8 cellular contexts compared by ENCODE assay signal in genomic region chr9:21802418-21803000, GRCh38.
DNase-seq lines count a peak whose midpoint lies in the region; ATAC-seq lines count a peak whose summit lies in the region.

Gene MTAP (plus strand): TSS chr9:21802636. CDS start chr9:21802749, 113 bp downstream.

- peak; percentile 84 for ATAC-seq in GM19372 (IDR thresholded peaks at IDR 0.05; ENCODE audit: low read depth, unreplicated experiment)
- peak; percentile 69 for ATAC-seq in HG03558 (IDR thresholded peaks at IDR 0.05; ENCODE audit: extremely low read depth, unreplicated experiment)

- DNase-seq in C1 segment of cervical spinal cord (lab: John Stamatoyannopoulos, UW), result peak; percentile 23 to 91 (median 82)
- peak; percentile 96 for DNase-seq in NCI-H82 (lab: John Stamatoyannopoulos, UW)
- DNase-seq in activated CD8-positive, alpha-beta memory T cell treated with anti-CD3 and anti-CD28 coated beads, Interleukin-2, amount 50 U/mL, for 4 hours, result peak; percentile 70
- peak; percentile 78 for DNase-seq in epidermal melanocyte (ENCODE audit: insufficient read length, low spot score)
- peak; percentile 82 for DNase-seq in middle frontal gyrus (ENCODE audit: extremely low spot score, low spot score)
- peak; percentile 64 to 70 for DNase-seq in stimulated activated CD8-positive, alpha-beta memory T cell treated with anti-CD3 and anti-CD28 coated beads, Interleukin-15, amount 100 ng/mL, for 48 hours (ENCODE audit: low read depth in 2 of 2)

Comparison
In these comparisons a context has a peak if more than half of its experiments do, and no peak if none do; other contexts are left out.
1. Peak in every context shown above with its lines: DNase-seq and ATAC-seq.